ENCODE assay signal across 1 cellular context in the genomic region with DNA sequence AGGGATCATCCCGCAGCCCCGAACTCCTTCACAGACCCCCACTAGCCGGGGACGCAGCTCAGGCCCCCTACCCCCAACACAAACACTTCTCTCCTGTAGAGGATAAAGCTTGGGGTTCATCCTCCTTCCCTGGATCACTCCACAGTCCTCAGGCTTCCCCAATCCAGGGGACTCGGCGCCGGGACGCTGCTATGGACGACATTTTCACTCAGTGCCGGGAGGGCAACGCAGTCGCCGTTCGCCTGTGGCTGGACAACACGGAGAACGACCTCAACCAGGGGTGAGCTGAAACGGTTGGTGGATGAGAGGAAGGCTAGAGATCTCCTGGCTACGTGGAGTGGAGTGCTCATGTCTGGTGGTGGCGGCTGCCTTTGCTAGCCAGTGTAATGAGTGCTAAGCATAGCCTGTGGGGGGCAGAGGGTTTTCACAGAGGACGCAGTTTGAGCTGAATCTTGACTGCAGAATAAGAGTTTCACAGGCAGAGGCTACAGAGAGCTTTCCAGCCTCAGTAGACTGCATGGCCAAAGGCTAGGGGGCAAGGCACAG.
TF ChIP-seq lines count a peak whose summit lies in the region.

No MANE protein-coding gene starts in this region.

TF ChIP-seq in HepG2, 621 proteins besides CTCF, POLR2A, EP300 and RAD21 (continues in another document):
- TF ChIP-seq U2AF1 (optimal IDR thresholded peaks at IDR 0.05; ENCODE audit: low read depth, low read length) (peak; percentile 20), KDM5A (IDR thresholded peaks at IDR 0.05; ENCODE audit: borderline replicate concordance, low read length) (peak; percentile 68; the same call in 1 of the 2 replicates), POLR2G (IDR thresholded peaks at IDR 0.05; ENCODE audit: low read depth, low read length) (no peak), GATA4 (IDR thresholded peaks at IDR 0.05; ENCODE audit: borderline replicate concordance, low read depth) (peak; percentile 13; the same call in 1 of the 2 replicates), TP53 (CRISPR knock-in tag; conservative IDR thresholded peaks at IDR 0.05) (no peak), ZNF646 (CRISPR knock-in tag; IDR thresholded peaks at IDR 0.05) (no peak), HNF1B (CRISPR knock-in tag; IDR thresholded peaks at IDR 0.05) (0 out of 2 replicates have a peak, but pooled peaks have one; percentile 9), ZBTB26 (CRISPR knock-in tag; IDR thresholded peaks at IDR 0.05; ENCODE audit: borderline replicate concordance) (0 out of 2 replicates have a peak, but pooled peaks have one; percentile 17), FOXJ3 (CRISPR knock-in tag; IDR thresholded peaks at IDR 0.05; ENCODE audit: borderline replicate concordance) (no peak), ARNTL (CRISPR knock-in tag; IDR thresholded peaks at IDR 0.05) (no peak), PRMT3 (CRISPR knock-in tag; IDR thresholded peaks at IDR 0.05; ENCODE audit: borderline replicate concordance, low read depth) (no peak), ZNF414 (CRISPR knock-in tag; IDR thresholded peaks at IDR 0.05) (peak; percentile 32; the same call in 1 of the 2 replicates), HDAC1 (CRISPR knock-in tag; IDR thresholded peaks at IDR 0.05) (peak; percentile 47), ELK4 (CRISPR knock-in tag; IDR thresholded peaks at IDR 0.05; ENCODE audit: borderline replicate concordance) (no peak), SMAD3 (CRISPR knock-in tag; IDR thresholded peaks at IDR 0.05) (no peak), HMGA1 (CRISPR knock-in tag; conservative IDR thresholded peaks at IDR 0.05) (no peak), ZNF160 (CRISPR knock-in tag; IDR thresholded peaks at IDR 0.05) (peak; percentile 42; the same call in 1 of the 2 replicates), HMGXB4 (CRISPR knock-in tag; IDR thresholded peaks at IDR 0.05; ENCODE audit: borderline replicate concordance in 1 of 2, low read depth in 1 of 2) (peak; percentile 12 to 44; a peak in 2 of 4 replicates)
- TF ChIP-seq, protein P1, sequence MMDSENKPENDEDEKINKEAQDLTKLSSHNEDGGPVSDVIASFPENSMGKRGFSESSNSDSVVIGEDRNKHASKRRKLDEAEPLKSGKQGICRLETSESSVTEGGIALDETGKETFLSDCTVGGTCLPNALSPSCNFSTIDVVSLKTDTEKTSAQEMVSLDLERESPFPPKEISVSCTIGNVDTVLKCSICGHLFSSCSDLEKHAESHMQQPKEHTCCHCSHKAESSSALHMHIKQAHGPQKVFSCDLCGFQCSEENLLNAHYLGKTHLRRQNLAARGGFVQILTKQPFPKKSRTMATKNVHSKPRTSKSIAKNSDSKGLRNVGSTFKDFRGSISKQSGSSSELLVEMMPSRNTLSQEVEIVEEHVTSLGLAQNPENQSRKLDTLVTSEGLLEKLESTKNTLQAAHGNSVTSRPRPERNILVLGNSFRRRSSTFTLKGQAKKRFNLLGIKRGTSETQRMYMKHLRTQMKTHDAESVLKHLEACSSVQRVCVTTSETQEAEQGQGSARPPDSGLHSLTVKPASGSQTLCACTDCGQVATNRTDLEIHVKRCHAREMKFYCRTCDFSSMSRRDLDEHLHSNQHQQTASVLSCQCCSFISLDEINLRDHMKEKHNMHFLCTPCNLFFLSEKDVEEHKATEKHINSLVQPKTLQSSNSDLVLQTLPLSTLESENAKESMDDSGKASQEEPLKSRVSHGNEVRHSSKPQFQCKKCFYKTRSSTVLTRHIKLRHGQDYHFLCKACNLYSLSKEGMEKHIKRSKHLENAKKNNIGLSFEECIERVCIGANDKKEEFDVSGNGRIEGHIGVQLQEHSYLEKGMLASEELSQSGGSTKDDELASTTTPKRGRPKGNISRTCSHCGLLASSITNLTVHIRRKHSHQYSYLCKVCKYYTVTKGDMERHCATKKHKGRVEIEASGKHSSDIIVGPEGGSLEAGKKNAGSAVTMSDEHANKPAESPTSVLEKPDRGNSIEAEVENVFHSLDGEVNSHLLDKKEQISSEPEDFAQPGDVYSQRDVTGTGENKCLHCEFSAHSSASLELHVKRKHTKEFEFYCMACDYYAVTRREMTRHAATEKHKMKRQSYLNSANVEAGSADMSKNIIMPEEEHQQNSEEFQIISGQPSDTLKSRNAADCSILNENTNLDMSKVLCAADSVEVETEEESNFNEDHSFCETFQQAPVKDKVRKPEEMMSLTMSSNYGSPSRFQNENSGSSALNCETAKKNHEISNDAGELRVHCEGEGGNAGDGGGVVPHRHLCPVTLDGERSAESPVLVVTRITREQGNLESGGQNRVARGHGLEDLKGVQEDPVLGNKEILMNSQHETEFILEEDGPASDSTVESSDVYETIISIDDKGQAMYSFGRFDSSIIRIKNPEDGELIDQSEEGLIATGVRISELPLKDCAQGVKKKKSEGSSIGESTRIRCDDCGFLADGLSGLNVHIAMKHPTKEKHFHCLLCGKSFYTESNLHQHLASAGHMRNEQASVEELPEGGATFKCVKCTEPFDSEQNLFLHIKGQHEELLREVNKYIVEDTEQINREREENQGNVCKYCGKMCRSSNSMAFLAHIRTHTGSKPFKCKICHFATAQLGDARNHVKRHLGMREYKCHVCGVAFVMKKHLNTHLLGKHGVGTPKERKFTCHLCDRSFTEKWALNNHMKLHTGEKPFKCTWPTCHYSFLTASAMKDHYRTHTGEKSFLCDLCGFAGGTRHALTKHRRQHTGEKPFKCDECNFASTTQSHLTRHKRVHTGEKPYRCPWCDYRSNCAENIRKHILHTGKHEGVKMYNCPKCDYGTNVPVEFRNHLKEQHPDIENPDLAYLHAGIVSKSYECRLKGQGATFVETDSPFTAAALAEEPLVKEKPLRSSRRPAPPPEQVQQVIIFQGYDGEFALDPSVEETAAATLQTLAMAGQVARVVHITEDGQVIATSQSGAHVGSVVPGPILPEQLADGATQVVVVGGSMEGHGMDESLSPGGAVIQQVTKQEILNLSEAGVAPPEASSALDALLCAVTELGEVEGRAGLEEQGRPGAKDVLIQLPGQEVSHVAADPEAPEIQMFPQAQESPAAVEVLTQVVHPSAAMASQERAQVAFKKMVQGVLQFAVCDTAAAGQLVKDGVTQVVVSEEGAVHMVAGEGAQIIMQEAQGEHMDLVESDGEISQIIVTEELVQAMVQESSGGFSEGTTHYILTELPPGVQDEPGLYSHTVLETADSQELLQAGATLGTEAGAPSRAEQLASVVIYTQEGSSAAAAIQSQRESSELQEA (CRISPR knock-in tag; IDR thresholded peaks at IDR 0.05; ENCODE audit: not compliant biosample characterization), result no peak
- TF ChIP-seq, protein P2, sequence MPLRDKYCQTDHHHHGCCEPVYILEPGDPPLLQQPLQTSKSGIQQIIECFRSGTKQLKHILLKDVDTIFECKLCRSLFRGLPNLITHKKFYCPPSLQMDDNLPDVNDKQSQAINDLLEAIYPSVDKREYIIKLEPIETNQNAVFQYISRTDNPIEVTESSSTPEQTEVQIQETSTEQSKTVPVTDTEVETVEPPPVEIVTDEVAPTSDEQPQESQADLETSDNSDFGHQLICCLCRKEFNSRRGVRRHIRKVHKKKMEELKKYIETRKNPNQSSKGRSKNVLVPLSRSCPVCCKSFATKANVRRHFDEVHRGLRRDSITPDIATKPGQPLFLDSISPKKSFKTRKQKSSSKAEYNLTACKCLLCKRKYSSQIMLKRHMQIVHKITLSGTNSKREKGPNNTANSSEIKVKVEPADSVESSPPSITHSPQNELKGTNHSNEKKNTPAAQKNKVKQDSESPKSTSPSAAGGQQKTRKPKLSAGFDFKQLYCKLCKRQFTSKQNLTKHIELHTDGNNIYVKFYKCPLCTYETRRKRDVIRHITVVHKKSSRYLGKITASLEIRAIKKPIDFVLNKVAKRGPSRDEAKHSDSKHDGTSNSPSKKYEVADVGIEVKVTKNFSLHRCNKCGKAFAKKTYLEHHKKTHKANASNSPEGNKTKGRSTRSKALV (CRISPR knock-in tag; IDR thresholded peaks at IDR 0.05), result no peak
